6 cellular contexts compared by ENCODE assay signal in the genomic region with DNA sequence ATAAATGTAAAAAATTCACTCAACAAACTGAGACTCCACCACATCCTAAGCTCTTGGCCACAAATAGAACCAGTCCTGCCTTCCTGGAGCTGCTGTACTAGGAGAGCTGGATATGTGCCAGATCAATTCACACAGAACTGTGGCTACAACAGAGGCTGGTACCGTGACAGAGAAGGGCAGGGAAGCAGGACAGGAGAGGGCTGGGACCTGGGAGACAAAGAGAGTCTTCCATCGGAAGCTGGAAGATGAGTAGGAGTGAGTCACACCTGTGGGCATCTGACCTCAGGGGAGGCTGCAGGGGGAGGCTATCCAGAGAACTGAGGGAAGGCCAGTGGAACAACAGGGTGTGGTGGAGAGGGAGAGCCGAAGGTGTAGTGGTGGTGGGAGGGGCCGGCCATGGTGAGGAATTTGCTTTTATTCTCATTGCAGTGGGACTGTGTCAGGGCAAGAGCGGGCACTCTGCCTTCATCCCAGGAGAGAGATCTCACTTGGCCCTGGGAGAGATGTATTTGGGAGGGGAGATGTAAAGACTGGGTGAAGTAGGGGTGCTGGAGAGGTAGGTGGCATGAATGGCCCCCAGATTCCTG. TPM values are rescaled to one million over a fixed set of nuclear protein-coding genes. Genes with fewer than 3 reads are reported as not detected.
DNase-seq lines count a peak whose midpoint lies in the region; ATAC-seq and TF ChIP-seq lines count a peak whose summit lies in the region.

No MANE protein-coding gene starts in this region.

- no peaks in the 10 kb centered on the region for H3K9me3 ChIP-seq in ascending aorta

- no peaks in the 10 kb centered on the region for H3K36me3 Mint-ChIP-seq in naive thymus-derived CD8-positive, alpha-beta T cell

- no peak for ATAC-seq in naive thymus-derived CD8-positive, alpha-beta T cell
- ATAC-seq in HG02981 (IDR thresholded peaks at IDR 0.05; ENCODE audit: unreplicated experiment) (no peak), GM18868 (IDR thresholded peaks at IDR 0.05; ENCODE audit: unreplicated experiment) (no peak), HG03095 (IDR thresholded peaks at IDR 0.05; ENCODE audit: unreplicated experiment) (no peak)

- H3K4me1 Mint-ChIP-seq in naive thymus-derived CD8-positive, alpha-beta T cell, result peaks cover 31 to 64% (median 61%) of the 10 kb centered on the region in 4 donors

- no peaks in the 10 kb centered on the region for H3K27me3 Mint-ChIP-seq in naive thymus-derived CD8-positive, alpha-beta T cell

- peak overlapping the region; percentile 97 to 99 for H3K27ac ChIP-seq in ascending aorta

- H3K27me3 ChIP-seq in ascending aorta, result no peaks in the 10 kb centered on the region

- peak overlapping the region in 1 of 2 donors; percentile 82 for H3K4me3 ChIP-seq in ascending aorta

- no peaks in the 10 kb centered on the region for H3K36me3 ChIP-seq in ascending aorta

- peak overlapping the region in 7 of 10 donors; percentile 22 to 91 (median 42) for H3K4me3 Mint-ChIP-seq in naive thymus-derived CD8-positive, alpha-beta T cell

- POLR2A ChIA-PET in naive thymus-derived CD8-positive, alpha-beta T cell (lab: Charles Lee), result interaction anchor here (1.0 to 6.3 kb wide), 8 partner anchors 7 to 102 kb away, joined by 3 to 67 read pairs (median 12); a partner anchor contains a TSS

- TF ChIP-seq CTCF in ascending aorta (IDR thresholded peaks at IDR 0.05), result no peak

- H3K9me3 Mint-ChIP-seq in naive thymus-derived CD8-positive, alpha-beta T cell, result no peaks in the 10 kb centered on the region

- peak overlapping the region; percentile 44 to 92 (median 80) for H3K27ac Mint-ChIP-seq in naive thymus-derived CD8-positive, alpha-beta T cell

- H3K4me1 ChIP-seq in ascending aorta, result peaks cover 26 to 61% of the 10 kb centered on the region in 2 donors

- intact Hi-C loops in ascending aorta (cut with DNase I), result loop anchor here (5.0 kb wide), 1 partner anchor 102 kb away; a partner anchor contains a TSS

- DNase-seq in NCI-H1694 (lab: John Stamatoyannopoulos, UW), result peak; percentile 20
- peak in 1 of 2 donors; percentile 83 for DNase-seq in ascending aorta (ENCODE audit: low spot score in 2 of 2)
- no peak for DNase-seq in naive thymus-derived CD8-positive, alpha-beta T cell

RNA-seq across cellular contexts. Expression of a gene that starts 1.9 kb away (rescaled TPM):
- total RNA-seq in ascending aorta, result 702 TPM
- 100 to 1,000 TPM; 258 to 261 TPM for total RNA-seq in naive thymus-derived CD8-positive, alpha-beta T cell
- polyA plus RNA-seq in naive thymus-derived CD8-positive, alpha-beta T cell, result 10 to 100 TPM in 2 of 3 donors, 1 to 10 TPM in 1; 7.3 to 35.0 (median 18.9) TPM

RNA-seq across cellular contexts. Expression of a gene that starts 10.2 kb away (rescaled TPM):
- total RNA-seq in ascending aorta, result 157 TPM
- total RNA-seq in naive thymus-derived CD8-positive, alpha-beta T cell, result 10 to 100 TPM; 31.5 to 32.7 TPM
- 10 to 100 TPM; 62.9 to 86.3 (median 80.1) TPM for polyA plus RNA-seq in naive thymus-derived CD8-positive, alpha-beta T cell

RNA-seq across cellular contexts. Expression of a gene that starts 12.3 kb away (rescaled TPM):
- total RNA-seq in ascending aorta, result 104 TPM
- total RNA-seq in naive thymus-derived CD8-positive, alpha-beta T cell, result 10 to 100 TPM; 39.3 to 42.1 TPM
- 100 to 1,000 TPM in 2 of 3 donors, 10 to 100 TPM in 1; 70.9 to 122 (median 101) TPM for polyA plus RNA-seq in naive thymus-derived CD8-positive, alpha-beta T cell

RNA-seq across cellular contexts. Expression of a gene that starts 15.8 kb away (rescaled TPM):
- total RNA-seq in ascending aorta, result 418 TPM
- total RNA-seq in naive thymus-derived CD8-positive, alpha-beta T cell, result 100 to 1,000 TPM; 101 to 108 TPM
- polyA plus RNA-seq in naive thymus-derived CD8-positive, alpha-beta T cell, result 10 to 100 TPM; 10.8 to 19.8 (median 11.5) TPM

RNA-seq across cellular contexts. Expression of a gene that starts 35.2 kb away (rescaled TPM):
- total RNA-seq in ascending aorta, result 220 TPM
- 10 to 100 TPM; 69.0 to 70.6 TPM for total RNA-seq in naive thymus-derived CD8-positive, alpha-beta T cell
- 10 to 100 TPM; 23.2 to 41.5 (median 33.5) TPM for polyA plus RNA-seq in naive thymus-derived CD8-positive, alpha-beta T cell
